8 cellular contexts compared by ENCODE assay signal in genomic region chr7:129189661-129190310, GRCh38. TPM values are rescaled to one million over a fixed set of nuclear protein-coding genes. Genes with fewer than 3 reads are reported as not detected.
A peak's percentile ranks its signal among the peaks of the same experiment; 100 is the strongest.
DNase-seq lines count a peak whose midpoint lies in the region; FAIRE-seq and TF ChIP-seq lines count a peak whose summit lies in the region.

No MANE protein-coding gene starts in this region.

- H3K9me3 Mint-ChIP-seq in CD14-positive monocyte (peaks cover 0 to 8% (median 7%) of the 10 kb centered on the region in 7 donors), osteocyte (ENCODE audit: unreplicated experiment) (no peaks in the 10 kb centered on the region)

- H3K9me2 ChIP-seq in OCI-LY1 (ENCODE audit: low read depth, low read length), result no peaks in the 10 kb centered on the region

- peak overlapping the region; percentile 79 for H3K4me2 ChIP-seq in OCI-LY1 (ENCODE audit: low read length)

- H3K4me1 Mint-ChIP-seq in CD14-positive monocyte (peaks cover 21% of the 10 kb centered on the region), osteocyte (ENCODE audit: unreplicated experiment) (peaks cover 13% of the 10 kb centered on the region)

- no peak overlapping the region for H2AFZ ChIP-seq in OCI-LY1 (ENCODE audit: low read length)

- no peak for FAIRE-seq in GM19239 (lab: Jason Lieb, UNC)

- H3K36me3 ChIP-seq in OCI-LY1 (ENCODE audit: insufficient read depth, low read length), result no peaks in the 10 kb centered on the region

- H4K20me1 ChIP-seq in OCI-LY1 (ENCODE audit: insufficient read depth, low read length), result no peaks in the 10 kb centered on the region

- H3K36me3 Mint-ChIP-seq in CD14-positive monocyte (peaks cover 4 to 12% of the 10 kb centered on the region in 2 donors), osteocyte (ENCODE audit: unreplicated experiment) (peaks cover 15% of the 10 kb centered on the region)

- H3K27me3 ChIP-seq in OCI-LY1 (ENCODE audit: insufficient read depth, low read length), result peaks cover 36% of the 10 kb centered on the region

- H3K9me3 ChIP-seq in OCI-LY1 (ENCODE audit: low read length), result no peaks in the 10 kb centered on the region

- intact Hi-C loops in CD14-positive monocyte (cut with micrococcal nuclease), result no loop called here

- peaks cover 23% of the 10 kb centered on the region for H3K4me1 ChIP-seq in OCI-LY1 (ENCODE audit: insufficient read depth, low read length, severe bottlenecking)

- DNase-seq in CD14-positive monocyte (ENCODE audit: low spot score) (no peak), epithelial cell of esophagus (ENCODE audit: low read depth) (no peak), osteocyte (ENCODE audit: extremely low spot score, unreplicated experiment) (no peak), GM19239 (ENCODE audit: insufficient read length, low spot score) (no peak), COLO829 (ENCODE audit: low spot score) (no peak), DMS79 (lab: John Stamatoyannopoulos, UW) (no peak)
- DNase-seq in stimulated activated CD4-positive, alpha-beta T cell treated with anti-CD3 and anti-CD28 coated beads, Interleukin-4, amount 100 ng/mL, for 4 hours, result no peak

- peaks cover 44 to 54% (median 49%) of the 10 kb centered on the region in 3 donors for H3K27me3 Mint-ChIP-seq in CD14-positive monocyte (ENCODE audit: low read depth in 3 of 3)
- no peaks in the 10 kb centered on the region for H3K27me3 Mint-ChIP-seq in osteocyte (ENCODE audit: unreplicated experiment)

- H3K79me2 ChIP-seq in OCI-LY1 (ENCODE audit: insufficient read depth, low read length), result no peaks in the 10 kb centered on the region

- H3K27ac ChIP-seq in OCI-LY1 (ENCODE audit: low read depth, low read length, poor library complexity, severe bottlenecking), result no peak overlapping the region

- H3K27ac Mint-ChIP-seq in CD14-positive monocyte, result no peak overlapping the region
- peak overlapping the region; percentile 56 for H3K27ac Mint-ChIP-seq in osteocyte (ENCODE audit: unreplicated experiment)

- TF ChIP-seq CTCF in CD14-positive monocyte (IDR thresholded peaks at IDR 0.05), result no peak
- no peak for TF ChIP-seq CTCF in OCI-LY1 (IDR thresholded peaks at IDR 0.05; ENCODE audit: low read length)
- TF ChIP-seq CTCF in epithelial cell of esophagus (IDR thresholded peaks at IDR 0.05; ENCODE audit: insufficient read depth, low read depth, low read length, missing control alignments), result no peak
- TF ChIP-seq CTCF in osteocyte (IDR thresholded peaks at IDR 0.05), result no peak

- H3K9ac ChIP-seq in OCI-LY1 (ENCODE audit: low read length), result no peak overlapping the region

- peak overlapping the region; percentile 70 to 90 for H3K4me3 Mint-ChIP-seq in CD14-positive monocyte
- peak overlapping the region; percentile 91 for H3K4me3 Mint-ChIP-seq in osteocyte (ENCODE audit: unreplicated experiment)

- peak overlapping the region; percentile 57 for H3K4me3 ChIP-seq in OCI-LY1 (ENCODE audit: low read depth, low read length, poor library complexity, severe bottlenecking)
- peak overlapping the region; percentile 70 for H3K4me3 ChIP-seq in epithelial cell of esophagus (ENCODE audit: low read length)

- H3F3A ChIP-seq in OCI-LY1 (ENCODE audit: insufficient read depth, low read length), result no peaks in the 10 kb centered on the region

RNA-seq across cellular contexts. Expression of gene SMO, which starts 1.4 kb away (rescaled TPM):
- polyA plus RNA-seq in CD14-positive monocyte, result not detected
- 40.2 and 41.6 TPM in 2 replicates for total RNA-seq in osteocyte

RNA-seq across cellular contexts. Expression of gene AHCYL2, which starts 35.0 kb away (rescaled TPM):
- 10 to 100 TPM; 10.7 to 12.1 TPM for polyA plus RNA-seq in CD14-positive monocyte
- total RNA-seq in osteocyte, result 19.0 and 19.9 TPM in 2 replicates

RNA-seq across cellular contexts. Expression of gene TSPAN33, which starts 45.3 kb away (rescaled TPM):
- polyA plus RNA-seq in CD14-positive monocyte, result 1 to 10 TPM; 2.9 to 4.4 TPM
- total RNA-seq in osteocyte, result 0.39 and 1.2 TPM in 2 replicates
